Comparison of ENCODE assay signal across 20 cellular contexts in genomic region chr9:99181206-99181605, GRCh38. TPM values are rescaled to one million over a fixed set of nuclear protein-coding genes. Genes with fewer than 3 reads are reported as not detected.
DNase-seq lines count a peak whose midpoint lies in the region; ATAC-seq and TF ChIP-seq lines count a peak whose summit lies in the region.
"Had no signal": no experiment of that assay in that cellular context is flagged by ENCODE, and none has a peak within 500 bp of the region (broad histone marks: within the 10 kb centered on the region; RNA-seq: fewer than 3 reads in every experiment).

No MANE protein-coding gene starts in this region.

- no peak overlapping the region for H3K27ac ChIP-seq in esophagus muscularis mucosa (replicated peaks in 1 of 4)
- H3K27ac ChIP-seq in tibial artery = no peak overlapping the region
- H3K27ac ChIP-seq: body of pancreas, C4-2B, lower lobe of right lung had no signal

- peak overlapping the region; percentile 71 for H3K27ac Mint-ChIP-seq in activated CD8-positive, alpha-beta memory T cell treated with anti-CD3 and anti-CD28 coated beads, Interleukin-2, amount 10 ng/mL, durations not matched to agents 7 days and 5 days
- peak overlapping the region; percentile 54 for H3K27ac Mint-ChIP-seq in T-helper 17 cell
- H3K27ac Mint-ChIP-seq in stimulated activated naive B cell treated with anti-CD40 and anti-IgM and Interleukin-4, amounts not matched to agents 10 μg/mL and 1 μg/mL and 100 μg/mL, for 72 hours = peak overlapping the region; percentile 100
- H3K27ac Mint-ChIP-seq: activated naive CD4-positive, alpha-beta T cell treated with anti-CD3 and anti-CD28 coated beads, Interleukin-2, amount 50 U/mL, for 24 hours had no signal

- TF ChIP-seq CTCF in esophagus muscularis mucosa (IDR thresholded peaks at IDR 0.05) (no peak), tibial artery (IDR thresholded peaks at IDR 0.05) (no peak)

- H3K36me3 ChIP-seq in esophagus muscularis mucosa (no peaks in the 10 kb centered on the region), tibial artery (no peaks in the 10 kb centered on the region)
- H3K36me3 ChIP-seq: lower lobe of right lung, upper lobe of left lung had no signal

- H3K9me3 Mint-ChIP-seq in activated CD8-positive, alpha-beta memory T cell treated with anti-CD3 and anti-CD28 coated beads, Interleukin-2, amount 10 ng/mL, durations not matched to agents 7 days and 5 days (ENCODE audit: low read depth) = no peaks in the 10 kb centered on the region
- no peaks in the 10 kb centered on the region for H3K9me3 Mint-ChIP-seq in stimulated activated naive B cell treated with anti-CD40 and anti-IgM and Interleukin-4, amounts not matched to agents 10 μg/mL and 1 μg/mL and 100 μg/mL, for 72 hours
- H3K9me3 Mint-ChIP-seq: activated naive CD4-positive, alpha-beta T cell treated with anti-CD3 and anti-CD28 coated beads, Interleukin-2, amount 50 U/mL, for 24 hours had no signal

- H3K4me3 ChIP-seq in esophagus muscularis mucosa = no peak overlapping the region
- no peak overlapping the region for H3K4me3 ChIP-seq in tibial artery
- H3K4me3 ChIP-seq: body of pancreas, lower lobe of right lung, upper lobe of left lung had no signal

- TF ChIP-seq POLR2A in esophagus muscularis mucosa (IDR thresholded peaks at IDR 0.05; ENCODE audit: low read depth) = no peak

- H3K4me1 Mint-ChIP-seq in activated CD8-positive, alpha-beta memory T cell treated with anti-CD3 and anti-CD28 coated beads, Interleukin-2, amount 10 ng/mL, durations not matched to agents 7 days and 5 days = peaks cover 74% of the 10 kb centered on the region
- peaks cover 21% of the 10 kb centered on the region for H3K4me1 Mint-ChIP-seq in T-helper 17 cell
- peaks cover 78 to 97% of the 10 kb centered on the region in 2 donors for H3K4me1 Mint-ChIP-seq in stimulated activated naive B cell treated with anti-CD40 and anti-IgM and Interleukin-4, amounts not matched to agents 10 μg/mL and 1 μg/mL and 100 μg/mL, for 72 hours

- no peak for DNase-seq in activated CD8-positive, alpha-beta memory T cell treated with anti-CD3 and anti-CD28 coated beads, Interleukin-2, amount 10 ng/mL, durations not matched to agents 7 days and 5 days
- no peak for DNase-seq in activated CD8-positive, alpha-beta memory T cell treated with anti-CD3 and anti-CD28 coated beads, Interleukin-2, amount 50 U/mL, for 48 hours
- DNase-seq in T-helper 17 cell (no peak), esophagus muscularis mucosa (ENCODE audit: extremely low spot score) (peak; percentile 78), tibial artery (no peak)
- no peak for DNase-seq in stimulated activated naive B cell treated with anti-CD40 and anti-IgM and Interleukin-4, amounts not matched to agents 10 μg/mL and 1 μg/mL and 100 μg/mL, for 72 hours
- DNase-seq in stimulated activated naive CD4-positive, alpha-beta T cell treated with Interleukin-2 at 50 U/mL for 16 hours (lab: John Stamatoyannopoulos, UW) = no peak
- DNase-seq: activated CD4-positive, alpha-beta T cell treated with anti-CD3 and anti-CD28 coated beads for 4 hours; body of pancreas; hypothalamus; lower lobe of right lung; NCI-H1092; NCI-H2029 treated with DMSO at 0.1 percent for 48 hours; NCI-H446 treated with DMSO at 0.1 percent for 48 hours; upper lobe of left lung had no signal

- intact Hi-C loops in esophagus muscularis mucosa (cut with DNase I) (loop anchor here (10.0 kb wide), 1 partner anchor 1144 kb away; no protein-coding TSS in a partner anchor), tibial artery (cut with DNase I; ENCODE audit: low total_unique reads) (loop anchor here (10.0 kb wide), 1 partner anchor 624 kb away; no protein-coding TSS in a partner anchor)

- H3K36me3 Mint-ChIP-seq in activated CD8-positive, alpha-beta memory T cell treated with anti-CD3 and anti-CD28 coated beads, Interleukin-2, amount 10 ng/mL, durations not matched to agents 7 days and 5 days = peaks cover 3% of the 10 kb centered on the region
- no peaks in the 10 kb centered on the region for H3K36me3 Mint-ChIP-seq in T-helper 17 cell (ENCODE audit: low read depth)
- peaks cover 7 to 21% of the 10 kb centered on the region in 2 donors for H3K36me3 Mint-ChIP-seq in stimulated activated naive B cell treated with anti-CD40 and anti-IgM and Interleukin-4, amounts not matched to agents 10 μg/mL and 1 μg/mL and 100 μg/mL, for 72 hours
- H3K36me3 Mint-ChIP-seq: activated naive CD4-positive, alpha-beta T cell treated with anti-CD3 and anti-CD28 coated beads, Interleukin-2, amount 50 U/mL, for 24 hours had no signal

- no peaks in the 10 kb centered on the region for H3K27me3 Mint-ChIP-seq in activated CD8-positive, alpha-beta memory T cell treated with anti-CD3 and anti-CD28 coated beads, Interleukin-2, amount 10 ng/mL, durations not matched to agents 7 days and 5 days
- H3K27me3 Mint-ChIP-seq in T-helper 17 cell = peaks cover 6% of the 10 kb centered on the region
- no peaks in the 10 kb centered on the region for H3K27me3 Mint-ChIP-seq in stimulated activated naive B cell treated with anti-CD40 and anti-IgM and Interleukin-4, amounts not matched to agents 10 μg/mL and 1 μg/mL and 100 μg/mL, for 72 hours
- H3K27me3 Mint-ChIP-seq: activated naive CD4-positive, alpha-beta T cell treated with anti-CD3 and anti-CD28 coated beads, Interleukin-2, amount 50 U/mL, for 24 hours had no signal

- H3K9me3 ChIP-seq in T-helper 17 cell (ENCODE audit: control insufficient read depth, low read length, poor library complexity, severe bottlenecking) = no peaks in the 10 kb centered on the region
- no peaks in the 10 kb centered on the region for H3K9me3 ChIP-seq in esophagus muscularis mucosa
- H3K9me3 ChIP-seq in tibial artery = no peaks in the 10 kb centered on the region
- H3K9me3 ChIP-seq: body of pancreas, lower lobe of right lung, upper lobe of left lung had no signal

- H3K27me3 ChIP-seq in esophagus muscularis mucosa (no peaks in the 10 kb centered on the region), tibial artery (no peaks in the 10 kb centered on the region)
- H3K27me3 ChIP-seq: body of pancreas, upper lobe of left lung had no signal

- 67% methylated on average over 2 of the region's 2 CpGs for WGBS in esophagus muscularis mucosa

- H3K4me3 Mint-ChIP-seq in activated CD8-positive, alpha-beta memory T cell treated with anti-CD3 and anti-CD28 coated beads, Interleukin-2, amount 10 ng/mL, durations not matched to agents 7 days and 5 days = no peak overlapping the region
- no peak overlapping the region for H3K4me3 Mint-ChIP-seq in T-helper 17 cell
- H3K4me3 Mint-ChIP-seq in stimulated activated naive B cell treated with anti-CD40 and anti-IgM and Interleukin-4, amounts not matched to agents 10 μg/mL and 1 μg/mL and 100 μg/mL, for 72 hours = peak overlapping the region; percentile 52 to 58
- H3K4me3 Mint-ChIP-seq: activated naive CD4-positive, alpha-beta T cell treated with anti-CD3 and anti-CD28 coated beads, Interleukin-2, amount 50 U/mL, for 24 hours had no signal

- CTCF ChIA-PET in activated CD8-positive, alpha-beta memory T cell treated with anti-CD3 and anti-CD28 coated beads, Interleukin-2, amount 10 ng/mL, durations not matched to agents 7 days and 5 days (lab: Charles Lee) = interaction anchor here (0.8 to 6.1 kb wide), 5 partner anchors 12 to 253 kb away, joined by 3 to 38 read pairs (median 7); no protein-coding TSS in a partner anchor

- TF ChIP-seq EP300 in esophagus muscularis mucosa (IDR thresholded peaks at IDR 0.05) = no peak

- no peak for ATAC-seq in activated CD8-positive, alpha-beta memory T cell treated with anti-CD3 and anti-CD28 coated beads, Interleukin-2, amount 10 ng/mL, durations not matched to agents 7 days and 5 days
- ATAC-seq in T-helper 17 cell = peak; percentile 4
- ATAC-seq in stimulated activated naive B cell treated with anti-CD40 and anti-IgM and Interleukin-4, amounts not matched to agents 10 μg/mL and 1 μg/mL and 100 μg/mL, for 72 hours (replicated peaks) = no peak
- ATAC-seq in HG03135 (IDR thresholded peaks at IDR 0.05; ENCODE audit: unreplicated experiment) = no peak
- ATAC-seq: body of pancreas, lower lobe of right lung, sciatic nerve, SK-N-SH treated with all-trans-retinoic acid at 6 μM for 48 hours had no signal

- H3K4me1 ChIP-seq in esophagus muscularis mucosa (peaks cover 10 to 15% (median 14%) of the 10 kb centered on the region in 4 donors), tibial artery (peaks cover 0 to 11% (median 3%) of the 10 kb centered on the region in 4 donors)

RNA-seq across cellular contexts. Expression of gene ALG2, which starts 40.5 kb away (rescaled TPM):
- total RNA-seq in activated CD8-positive, alpha-beta memory T cell treated with anti-CD3 and anti-CD28 coated beads, Interleukin-2, amount 10 ng/mL, durations not matched to agents 7 days and 5 days = 10 to 100 TPM; 20.2 to 35.4 TPM
- total RNA-seq in T-helper 17 cell (10 to 100 TPM; 17.9 to 19.5 TPM), esophagus muscularis mucosa (10 to 100 TPM; 19.5 to 33.4 (median 26.2) TPM)

RNA-seq across cellular contexts. Expression of gene SEC61B, which starts 40.9 kb away (rescaled TPM):
- total RNA-seq in activated CD8-positive, alpha-beta memory T cell treated with anti-CD3 and anti-CD28 coated beads, Interleukin-2, amount 10 ng/mL, durations not matched to agents 7 days and 5 days = 100 to 1,000 TPM; 101 to 154 TPM
- total RNA-seq in T-helper 17 cell (10 to 100 TPM; 84.9 to 95.0 TPM), esophagus muscularis mucosa (10 to 100 TPM; 53.6 to 67.9 (median 62.9) TPM)

Comparison
In these comparisons a context has a peak if more than half of its experiments do, and no peak if none do; other contexts are left out.
1. H3K4me3 Mint-ChIP-seq: peak in stimulated activated naive B cell treated with anti-CD40 and anti-IgM and Interleukin-4, amounts not matched to agents 10 μg/mL and 1 μg/mL and 100 μg/mL, for 72 hours (2 of 2); none in activated CD8-positive, alpha-beta memory T cell treated with anti-CD3 and anti-CD28 coated beads, Interleukin-2, amount 10 ng/mL, durations not matched to agents 7 days and 5 days (single experiment) and T-helper 17 cell (single experiment).
2. Peak in every context shown above with its lines, with median percentiles within 50 percentile points of each other: H3K27ac Mint-ChIP-seq.